In the genomic region with DNA sequence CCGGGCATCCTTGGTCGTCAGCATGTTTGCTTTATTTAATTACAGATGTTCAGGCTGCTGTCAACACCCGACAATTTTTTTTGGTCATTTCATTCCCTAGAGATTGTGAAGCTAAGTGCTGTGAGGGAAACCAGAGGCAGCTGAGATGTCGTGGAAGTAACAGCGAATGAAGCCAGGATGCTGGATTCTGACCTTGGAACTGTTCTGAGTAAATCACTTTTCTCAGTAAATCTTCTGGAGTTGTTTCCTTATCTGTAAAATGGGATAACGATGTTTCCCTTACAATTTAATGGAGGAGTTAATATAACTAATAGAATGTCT, we compare ENCODE assay signal across 8 cellular contexts. TPM values are rescaled to one million over a fixed set of nuclear protein-coding genes. Genes with fewer than 3 reads are reported as not detected.
A peak's percentile ranks its signal among the peaks of the same experiment; 100 is the strongest.
DNase-seq lines count a peak whose midpoint lies in the region; ATAC-seq and TF ChIP-seq lines count a peak whose summit lies in the region.

No MANE protein-coding gene starts in this region.

- in situ Hi-C loops in GM13976 (cut with MboI; ENCODE audit: low sequenced_read_pairs, unreplicated experiment) = no loop called here

- H3K4me3 ChIP-seq in left ventricle myocardium inferior (peak overlapping the region; percentile 93), Peyer's patch (peak overlapping the region; percentile 77 to 98 (median 86)), foreskin fibroblast (ENCODE audit: low read depth in 1 of 2, low read length in 2 of 2) (peak overlapping the region; percentile 88 to 97), spleen (peak overlapping the region; percentile 80 to 98 (median 92))

- TF ChIP-seq POLR2A in Peyer's patch (IDR thresholded peaks at IDR 0.05) (no peak), spleen (IDR thresholded peaks at IDR 0.05) (no peak)

- no peak for ATAC-seq in Right ventricle myocardium inferior

- H3K4me1 ChIP-seq in left ventricle myocardium inferior = peaks cover 27% of the 10 kb centered on the region
- H3K4me1 ChIP-seq in Peyer's patch = peaks cover 0 to 17% (median 2%) of the 10 kb centered on the region in 4 donors
- peaks cover 12 to 49% (median 26%) of the 10 kb centered on the region in 6 donors for H3K4me1 ChIP-seq in spleen

- H3K27ac ChIP-seq in left ventricle myocardium inferior (replicated peaks) (peak overlapping the region; percentile 89), Peyer's patch (peak overlapping the region in 1 of 4 donors; percentile 90), spleen (peak overlapping the region in 3 of 8 donors; percentile 87 to 89 (median 89))

- no peak for TF ChIP-seq CTCF in left ventricle myocardium inferior (IDR thresholded peaks at IDR 0.05; ENCODE audit: borderline replicate concordance)
- TF ChIP-seq CTCF in Peyer's patch (IDR thresholded peaks at IDR 0.05) = no peak
- no peak for TF ChIP-seq CTCF in foreskin fibroblast (IDR thresholded peaks at IDR 0.05; ENCODE audit: low read depth, low read length)
- peak in 1 of 11 experiments; percentile 3 for TF ChIP-seq CTCF in spleen (IDR thresholded peaks at IDR 0.05 in 8 of 11, conservative IDR thresholded peaks at IDR 0.05 in 3 of 11)
- no peak for TF ChIP-seq CTCF in GM13976 (IDR thresholded peaks at IDR 0.05; ENCODE audit: borderline replicate concordance, control extremely low read depth, extremely low read depth, insufficient read depth, missing control alignments)

- DNase-seq in left ventricle myocardium inferior (no peak), Right ventricle myocardium inferior (ENCODE audit: missing footprints) (no peak), Peyer's patch (no peak), foreskin fibroblast (no peak), spleen (no peak), GM13976 (ENCODE audit: low spot score) (no peak), NAMALWA (ENCODE audit: low spot score) (no peak), NCI-H2107 (lab: John Stamatoyannopoulos, UW) (no peak)

- no peaks in the 10 kb centered on the region for H3K9me3 ChIP-seq in left ventricle myocardium inferior (replicated peaks)
- H3K9me3 ChIP-seq in Peyer's patch = no peaks in the 10 kb centered on the region
- no peaks in the 10 kb centered on the region for H3K9me3 ChIP-seq in spleen

- intact Hi-C loops in left ventricle myocardium inferior (cut with micrococcal nuclease) (no loop called here), Right ventricle myocardium inferior (cut with DNase I) (no loop called here), spleen (cut with DNase I; ENCODE audit: low total_unique reads) (no loop called here)

- H3K27me3 ChIP-seq in left ventricle myocardium inferior (ENCODE audit: low read depth) (no peaks in the 10 kb centered on the region), Peyer's patch (no peaks in the 10 kb centered on the region), spleen (replicated peaks in 1 of 7) (no peaks in the 10 kb centered on the region)

- WGBS in spleen, 5 donors = 12 to 13% (median 12%) methylated on average over 6 of the region's 6 CpGs

- no peaks in the 10 kb centered on the region for H3K36me3 ChIP-seq in left ventricle myocardium inferior
- H3K36me3 ChIP-seq in Peyer's patch = no peaks in the 10 kb centered on the region
- peaks cover 0 to 8% (median 0%) of the 10 kb centered on the region in 6 donors for H3K36me3 ChIP-seq in spleen

RNA-seq across cellular contexts. Expression of a gene that starts 0.4 kb away (rescaled TPM):
- total RNA-seq in left ventricle myocardium inferior (78.8 TPM), Right ventricle myocardium inferior (70.3 TPM), Peyer's patch (10 to 100 TPM; 23.8 to 75.1 (median 26.7) TPM), spleen (10 to 100 TPM; 32.8 to 55.4 (median 46.0) TPM)
- 1 to 10 TPM; 6.5 to 8.5 (median 7.9) TPM for polyA plus RNA-seq in spleen
